Comparison of ENCODE assay signal across 1 cellular context in genomic region chr3:138834359-138835176, GRCh38.
A peak's percentile ranks its signal among the peaks of the same experiment; 100 is the strongest.
TF ChIP-seq lines count a peak whose summit lies in the region.

Gene PIK3CB, minus strand, starts transcription at chr3:138834928. Its CDS starts 75,585 bp downstream, at chr3:138759343.

TF ChIP-seq in HepG2, 621 proteins besides CTCF, POLR2A, EP300 and RAD21 (continued from another document and continues in another):
- 0 out of 2 replicates have a peak, but pooled peaks have one; percentile 21 for TF ChIP-seq ZXDC (CRISPR knock-in tag; IDR thresholded peaks at IDR 0.05)
- TF ChIP-seq ZNF225 (CRISPR knock-in tag; IDR thresholded peaks at IDR 0.05), result 0 out of 2 replicates have a peak, but pooled peaks have one; percentile 60
- no peak for TF ChIP-seq ZBTB40 (IDR thresholded peaks at IDR 0.05)
- TF ChIP-seq ZBTB40 (CRISPR knock-in tag; IDR thresholded peaks at IDR 0.05), result peak; percentile 62; the same call in 1 of the 2 replicates
- 0 out of 2 replicates have a peak, but pooled peaks have one; percentile 64 for TF ChIP-seq ZNF234 (CRISPR knock-in tag; conservative IDR thresholded peaks at IDR 0.05)
- TF ChIP-seq ZNF891 (CRISPR knock-in tag; IDR thresholded peaks at IDR 0.05), result no peak
- no peak for TF ChIP-seq ZNF124 (CRISPR knock-in tag; IDR thresholded peaks at IDR 0.05)
- no peak for TF ChIP-seq LRRFIP1 (CRISPR knock-in tag; conservative IDR thresholded peaks at IDR 0.05)
- peak; percentile 83; the same call in 1 of the 2 replicates for TF ChIP-seq ZNF274 (CRISPR knock-in tag; IDR thresholded peaks at IDR 0.05)
- TF ChIP-seq ZEB1 (IDR thresholded peaks at IDR 0.05; ENCODE audit: insufficient replicate concordance, low read depth), result no peak
- no peak for TF ChIP-seq NPAS2 (CRISPR knock-in tag; IDR thresholded peaks at IDR 0.05; ENCODE audit: borderline replicate concordance)
- no peak for TF ChIP-seq ZNF740 (CRISPR knock-in tag; IDR thresholded peaks at IDR 0.05)
- TF ChIP-seq ZNF720 (CRISPR knock-in tag; IDR thresholded peaks at IDR 0.05), result no peak
- no peak for TF ChIP-seq STAT6 (CRISPR knock-in tag; IDR thresholded peaks at IDR 0.05; ENCODE audit: borderline replicate concordance)
- TF ChIP-seq ZNF547 (CRISPR knock-in tag; IDR thresholded peaks at IDR 0.05), result peak; percentile 70
- TF ChIP-seq ZNF280D (CRISPR knock-in tag; IDR thresholded peaks at IDR 0.05), result no peak
- no peak; the same call in 1 of the 2 replicates for TF ChIP-seq CBFB (CRISPR knock-in tag; IDR thresholded peaks at IDR 0.05)
- peak; percentile 21 for TF ChIP-seq TEAD3 (CRISPR knock-in tag; optimal IDR thresholded peaks at IDR 0.05; ENCODE audit: borderline replicate concordance)
- TF ChIP-seq MEIS1 (CRISPR knock-in tag; IDR thresholded peaks at IDR 0.05; ENCODE audit: borderline replicate concordance), result no peak
- TF ChIP-seq ZNF414 (CRISPR knock-in tag; IDR thresholded peaks at IDR 0.05), result 0 out of 2 replicates have a peak, but pooled peaks have one; percentile 26
- TF ChIP-seq SETDB1 (CRISPR knock-in tag; IDR thresholded peaks at IDR 0.05; ENCODE audit: borderline replicate concordance), result no peak
- TF ChIP-seq HMGA1 (CRISPR knock-in tag; conservative IDR thresholded peaks at IDR 0.05), result no peak
- no peak for TF ChIP-seq PLSCR1 (CRISPR knock-in tag; IDR thresholded peaks at IDR 0.05; ENCODE audit: borderline replicate concordance)
- no peak for TF ChIP-seq ZNF788 (CRISPR knock-in tag; IDR thresholded peaks at IDR 0.05; ENCODE audit: borderline replicate concordance)
- no peak for TF ChIP-seq NCOA5 (CRISPR knock-in tag; IDR thresholded peaks at IDR 0.05)
- TF ChIP-seq POLR2G (IDR thresholded peaks at IDR 0.05; ENCODE audit: low read depth, low read length), result peak; percentile 95
- no peak for TF ChIP-seq KLF13 (CRISPR knock-in tag; IDR thresholded peaks at IDR 0.05)
- TF ChIP-seq ZNF180 (CRISPR knock-in tag; IDR thresholded peaks at IDR 0.05; ENCODE audit: borderline replicate concordance, low read depth), result no peak
- peak; percentile 81 for TF ChIP-seq ZBTB38 (CRISPR knock-in tag; IDR thresholded peaks at IDR 0.05)
- TF ChIP-seq ZNF343 (CRISPR knock-in tag; IDR thresholded peaks at IDR 0.05), result 0 out of 2 replicates have a peak, but pooled peaks have one; percentile 4
